1 cellular context compared by ENCODE assay signal in the genomic region with DNA sequence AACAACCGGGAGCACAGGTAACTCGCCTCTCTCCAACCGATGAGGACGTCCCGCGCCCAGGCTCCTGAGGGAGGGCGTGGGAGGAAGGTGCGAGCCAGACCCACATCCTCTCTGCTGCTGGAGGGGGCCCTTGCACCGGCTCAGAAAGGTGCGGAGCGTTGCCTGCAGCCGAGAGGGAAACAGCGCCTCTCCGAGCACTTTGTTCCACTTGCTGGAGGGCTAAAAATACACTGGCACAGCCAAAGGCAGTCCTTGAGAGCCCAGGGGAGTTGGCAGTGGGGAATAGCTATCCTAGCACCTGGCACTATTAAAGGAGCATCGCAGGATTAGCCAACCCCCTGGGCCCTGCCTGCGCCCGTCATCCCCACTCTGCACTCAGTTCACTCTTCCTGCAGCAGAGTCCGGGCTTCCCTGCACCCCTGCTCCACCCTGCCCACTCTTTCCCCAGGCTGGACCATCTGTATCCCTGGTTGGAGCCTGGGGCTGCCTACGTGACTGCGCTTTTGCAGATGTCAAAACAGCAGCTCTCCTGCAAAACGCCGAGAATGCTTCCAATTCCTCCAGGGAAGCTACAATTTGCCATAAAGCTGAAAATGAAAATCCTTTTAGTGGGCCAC.
TF ChIP-seq lines count a peak whose summit lies in the region.

No MANE protein-coding gene starts in this region.

TF ChIP-seq in WTC11, 78 proteins besides CTCF, POLR2A, EP300 and RAD21 (continued from another document):
- TF ChIP-seq, protein P1, sequence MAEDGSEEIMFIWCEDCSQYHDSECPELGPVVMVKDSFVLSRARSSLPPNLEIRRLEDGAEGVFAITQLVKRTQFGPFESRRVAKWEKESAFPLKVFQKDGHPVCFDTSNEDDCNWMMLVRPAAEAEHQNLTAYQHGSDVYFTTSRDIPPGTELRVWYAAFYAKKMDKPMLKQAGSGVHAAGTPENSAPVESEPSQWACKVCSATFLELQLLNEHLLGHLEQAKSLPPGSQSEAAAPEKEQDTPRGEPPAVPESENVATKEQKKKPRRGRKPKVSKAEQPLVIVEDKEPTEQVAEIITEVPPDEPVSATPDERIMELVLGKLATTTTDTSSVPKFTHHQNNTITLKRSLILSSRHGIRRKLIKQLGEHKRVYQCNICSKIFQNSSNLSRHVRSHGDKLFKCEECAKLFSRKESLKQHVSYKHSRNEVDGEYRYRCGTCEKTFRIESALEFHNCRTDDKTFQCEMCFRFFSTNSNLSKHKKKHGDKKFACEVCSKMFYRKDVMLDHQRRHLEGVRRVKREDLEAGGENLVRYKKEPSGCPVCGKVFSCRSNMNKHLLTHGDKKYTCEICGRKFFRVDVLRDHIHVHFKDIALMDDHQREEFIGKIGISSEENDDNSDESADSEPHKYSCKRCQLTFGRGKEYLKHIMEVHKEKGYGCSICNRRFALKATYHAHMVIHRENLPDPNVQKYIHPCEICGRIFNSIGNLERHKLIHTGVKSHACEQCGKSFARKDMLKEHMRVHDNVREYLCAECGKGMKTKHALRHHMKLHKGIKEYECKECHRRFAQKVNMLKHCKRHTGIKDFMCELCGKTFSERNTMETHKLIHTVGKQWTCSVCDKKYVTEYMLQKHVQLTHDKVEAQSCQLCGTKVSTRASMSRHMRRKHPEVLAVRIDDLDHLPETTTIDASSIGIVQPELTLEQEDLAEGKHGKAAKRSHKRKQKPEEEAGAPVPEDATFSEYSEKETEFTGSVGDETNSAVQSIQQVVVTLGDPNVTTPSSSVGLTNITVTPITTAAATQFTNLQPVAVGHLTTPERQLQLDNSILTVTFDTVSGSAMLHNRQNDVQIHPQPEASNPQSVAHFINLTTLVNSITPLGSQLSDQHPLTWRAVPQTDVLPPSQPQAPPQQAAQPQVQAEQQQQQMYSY (CRISPR knock-in tag; IDR thresholded peaks at IDR 0.05) = no peak
- TF ChIP-seq ATF1 (CRISPR knock-in tag; IDR thresholded peaks at IDR 0.05) = no peak
- TF ChIP-seq, protein P2, sequence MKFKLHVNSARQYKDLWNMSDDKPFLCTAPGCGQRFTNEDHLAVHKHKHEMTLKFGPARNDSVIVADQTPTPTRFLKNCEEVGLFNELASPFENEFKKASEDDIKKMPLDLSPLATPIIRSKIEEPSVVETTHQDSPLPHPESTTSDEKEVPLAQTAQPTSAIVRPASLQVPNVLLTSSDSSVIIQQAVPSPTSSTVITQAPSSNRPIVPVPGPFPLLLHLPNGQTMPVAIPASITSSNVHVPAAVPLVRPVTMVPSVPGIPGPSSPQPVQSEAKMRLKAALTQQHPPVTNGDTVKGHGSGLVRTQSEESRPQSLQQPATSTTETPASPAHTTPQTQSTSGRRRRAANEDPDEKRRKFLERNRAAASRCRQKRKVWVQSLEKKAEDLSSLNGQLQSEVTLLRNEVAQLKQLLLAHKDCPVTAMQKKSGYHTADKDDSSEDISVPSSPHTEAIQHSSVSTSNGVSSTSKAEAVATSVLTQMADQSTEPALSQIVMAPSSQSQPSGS (CRISPR knock-in tag; IDR thresholded peaks at IDR 0.05; ENCODE audit: borderline replicate concordance, low read depth) = no peak
